Comparison of ENCODE assay signal across 20 cellular contexts in genomic region chr15:88018865-88019626, GRCh38.
A peak's percentile ranks its signal among the peaks of the same experiment; 100 is the strongest.
DNase-seq lines count a peak whose midpoint lies in the region; TF ChIP-seq lines count a peak whose summit lies in the region.
"Had no signal": no experiment of that assay in that cellular context is flagged by ENCODE, and none has a peak within 500 bp of the region (broad histone marks: within the 10 kb centered on the region; RNA-seq: fewer than 3 reads in every experiment).

No MANE protein-coding gene starts in this region.

- no TSS peak for BruUV-seq in PC-9 (replicated peaks; lab: Mats Ljungman, UMichigan)

- no peaks in the 10 kb centered on the region for H3K27me3 ChIP-seq in WERI-Rb-1 (ENCODE audit: insufficient read depth, low read depth, severe bottlenecking)
- H3K27me3 ChIP-seq in smooth muscle cell (ENCODE audit: low read depth) = no peaks in the 10 kb centered on the region
- no peaks in the 10 kb centered on the region for H3K27me3 ChIP-seq in PC-9 (ENCODE audit: insufficient read depth, low read depth)
- H3K27me3 ChIP-seq: transverse colon had no signal

- peak overlapping the region; percentile 60 for H3K9ac ChIP-seq in smooth muscle cell (ENCODE audit: low read depth)

- H3K4me2 ChIP-seq in smooth muscle cell (peak overlapping the region; percentile 40), PC-9 (no peak overlapping the region)

- no peaks in the 10 kb centered on the region for H3K79me2 ChIP-seq in smooth muscle cell (ENCODE audit: low read depth)
- no peaks in the 10 kb centered on the region for H3K79me2 ChIP-seq in PC-9 (ENCODE audit: low read depth)

- DNase-seq in HFFc6 (peak; percentile 36), WERI-Rb-1 (peak; percentile 13), fibroblast of villous mesenchyme (ENCODE audit: low read depth) (peak; percentile 0), smooth muscle cell (lab: John Stamatoyannopoulos, UW; ENCODE audit: unreplicated experiment) (no peak), NCI-H187 (lab: John Stamatoyannopoulos, UW) (no peak), PC-9 (no peak)
- no peak for DNase-seq in activated CD4-positive, alpha-beta T cell treated with anti-CD3 and anti-CD28 coated beads for 48 hours
- DNase-seq: activated CD4-positive, alpha-beta T cell treated with anti-CD3 and anti-CD28 coated beads, Interleukin-2, amount 10 ng/mL, durations not matched to agents 24 days and 14 days; activated T-cell treated with anti-CD3 and anti-CD28 coated beads for 4 hours; CD4-positive, CD25-positive, alpha-beta regulatory T cell; effector CD4-positive, alpha-beta T cell; left ventricle myocardium superior; naive B cell; NCI-H1417 treated with DMSO at 0.1 percent for 48 hours; NCI-H510A; spleen; transverse colon had no signal

- no peak overlapping the region for H3K27ac Mint-ChIP-seq in HFFc6
- H3K27ac Mint-ChIP-seq: activated CD4-positive, alpha-beta T cell treated with anti-CD3 and anti-CD28 coated beads, Interleukin-2, amount 10 ng/mL, durations not matched to agents 24 days and 14 days; activated naive CD4-positive, alpha-beta T cell treated with anti-CD3 and anti-CD28 coated beads, Interleukin-2, amount 50 U/mL, for 24 hours; CD4-positive, CD25-positive, alpha-beta regulatory T cell; stimulated activated effector memory CD8-positive, alpha-beta T cell treated with anti-CD3 and anti-CD28 coated beads, Interleukin-12 subunit alpha, Interleukin-12 subunit beta, amount 100 ng/mL, for 72 hours had no signal

- no peaks in the 10 kb centered on the region for H3K36me3 ChIP-seq in WERI-Rb-1
- H3K36me3 ChIP-seq in smooth muscle cell (ENCODE audit: low read depth) = no peaks in the 10 kb centered on the region
- H3K36me3 ChIP-seq in PC-9 (ENCODE audit: low read depth) = no peaks in the 10 kb centered on the region
- H3K36me3 ChIP-seq: spleen, transverse colon had no signal

- no peak for TF ChIP-seq CTCF in HFFc6 (IDR thresholded peaks at IDR 0.05)
- TF ChIP-seq CTCF in WERI-Rb-1 (IDR thresholded peaks at IDR 0.05; ENCODE audit: low read depth, low read length) = no peak
- TF ChIP-seq CTCF in fibroblast of villous mesenchyme (IDR thresholded peaks at IDR 0.05; ENCODE audit: insufficient read depth, low read depth, low read length) = no peak
- TF ChIP-seq CTCF in smooth muscle cell (IDR thresholded peaks at IDR 0.05; ENCODE audit: borderline replicate concordance, insufficient read depth, poor library complexity, severe bottlenecking) = no peak
- TF ChIP-seq CTCF in PC-9 (conservative IDR thresholded peaks at IDR 0.05) = no peak

- intact Hi-C loops in PC-9 (cut with micrococcal nuclease; ENCODE audit: unreplicated experiment) = no loop called here

- CTCF ChIA-PET in PC-9 (lab: Charles Lee) = interaction anchor here (0.6 kb wide), 1 partner anchor 801 kb away, joined by 3 read pairs; no protein-coding TSS in a partner anchor

- no peaks in the 10 kb centered on the region for H4K20me1 ChIP-seq in smooth muscle cell (ENCODE audit: low read depth)
- H4K20me1 ChIP-seq in PC-9 (ENCODE audit: insufficient read depth) = no peaks in the 10 kb centered on the region

- H3K9me3 Mint-ChIP-seq in HFFc6 = no peaks in the 10 kb centered on the region
- H3K9me3 Mint-ChIP-seq: activated CD4-positive, alpha-beta T cell treated with anti-CD3 and anti-CD28 coated beads, Interleukin-2, amount 10 ng/mL, durations not matched to agents 24 days and 14 days; activated naive CD4-positive, alpha-beta T cell treated with anti-CD3 and anti-CD28 coated beads, Interleukin-2, amount 50 U/mL, for 24 hours; stimulated activated effector memory CD8-positive, alpha-beta T cell treated with anti-CD3 and anti-CD28 coated beads, Interleukin-12 subunit alpha, Interleukin-12 subunit beta, amount 100 ng/mL, for 72 hours had no signal

- no peak overlapping the region for H2AFZ ChIP-seq in smooth muscle cell (ENCODE audit: low read depth)
- H2AFZ ChIP-seq in PC-9 = no peak overlapping the region

- H3K27me3 Mint-ChIP-seq in HFFc6 (ENCODE audit: insufficient read depth) = no peaks in the 10 kb centered on the region; the same call in 1 of the 2 replicates
- H3K27me3 Mint-ChIP-seq: activated CD4-positive, alpha-beta T cell treated with anti-CD3 and anti-CD28 coated beads, Interleukin-2, amount 10 ng/mL, durations not matched to agents 24 days and 14 days; CD4-positive, CD25-positive, alpha-beta regulatory T cell; naive B cell had no signal

- H3K27ac ChIP-seq in WERI-Rb-1 (no peak overlapping the region), smooth muscle cell (ENCODE audit: low read depth) (peak overlapping the region; percentile 92), PC-9 (no peak overlapping the region)
- H3K27ac ChIP-seq: spleen, transverse colon had no signal

- H3K4me1 ChIP-seq in smooth muscle cell (ENCODE audit: low read depth) = peaks cover 12% of the 10 kb centered on the region
- H3K4me1 ChIP-seq in PC-9 (replicated peaks; ENCODE audit: insufficient read depth) = no peaks in the 10 kb centered on the region
- H3K4me1 ChIP-seq: spleen, transverse colon had no signal

- no peaks in the 10 kb centered on the region for H3K9me2 ChIP-seq in PC-9 (ENCODE audit: insufficient read depth)

- no peaks in the 10 kb centered on the region for H3K36me3 Mint-ChIP-seq in HFFc6 (ENCODE audit: low read depth)
- H3K36me3 Mint-ChIP-seq: activated naive CD4-positive, alpha-beta T cell treated with anti-CD3 and anti-CD28 coated beads, Interleukin-2, amount 50 U/mL, for 24 hours; CD4-positive, CD25-positive, alpha-beta regulatory T cell; naive B cell; stimulated activated effector memory CD8-positive, alpha-beta T cell treated with anti-CD3 and anti-CD28 coated beads, Interleukin-12 subunit alpha, Interleukin-12 subunit beta, amount 100 ng/mL, for 72 hours had no signal

- H3F3A ChIP-seq in smooth muscle cell (ENCODE audit: low read depth) (peaks cover 13% of the 10 kb centered on the region), PC-9 (ENCODE audit: insufficient read depth, low read depth) (no peaks in the 10 kb centered on the region)

- H3K9me3 ChIP-seq in WERI-Rb-1 (ENCODE audit: severe bottlenecking) = no peaks in the 10 kb centered on the region
- H3K9me3 ChIP-seq in smooth muscle cell (replicated peaks; ENCODE audit: low read depth) = no peaks in the 10 kb centered on the region
- no peaks in the 10 kb centered on the region for H3K9me3 ChIP-seq in PC-9 (ENCODE audit: insufficient read depth, low read depth)
- H3K9me3 ChIP-seq: spleen, transverse colon had no signal

- 14% methylated on average over 1 of the region's 1 CpG for WGBS in smooth muscle cell (ENCODE audit: low lambda C conversion rate)

- no peak overlapping the region for H3K4me3 Mint-ChIP-seq in HFFc6
- H3K4me3 Mint-ChIP-seq: activated CD4-positive, alpha-beta T cell treated with anti-CD3 and anti-CD28 coated beads, Interleukin-2, amount 10 ng/mL, durations not matched to agents 24 days and 14 days; activated naive CD4-positive, alpha-beta T cell treated with anti-CD3 and anti-CD28 coated beads, Interleukin-2, amount 50 U/mL, for 24 hours; CD4-positive, CD25-positive, alpha-beta regulatory T cell; naive B cell; stimulated activated effector memory CD8-positive, alpha-beta T cell treated with anti-CD3 and anti-CD28 coated beads, Interleukin-12 subunit alpha, Interleukin-12 subunit beta, amount 100 ng/mL, for 72 hours had no signal

- H3K4me1 Mint-ChIP-seq in HFFc6 (ENCODE audit: low read depth) = peaks cover 17% of the 10 kb centered on the region
- H3K4me1 Mint-ChIP-seq: activated CD4-positive, alpha-beta T cell treated with anti-CD3 and anti-CD28 coated beads, Interleukin-2, amount 10 ng/mL, durations not matched to agents 24 days and 14 days; activated naive CD4-positive, alpha-beta T cell treated with anti-CD3 and anti-CD28 coated beads, Interleukin-2, amount 50 U/mL, for 24 hours; CD4-positive, CD25-positive, alpha-beta regulatory T cell; naive B cell; stimulated activated effector memory CD8-positive, alpha-beta T cell treated with anti-CD3 and anti-CD28 coated beads, Interleukin-12 subunit alpha, Interleukin-12 subunit beta, amount 100 ng/mL, for 72 hours had no signal

- H3K4me3 ChIP-seq in WERI-Rb-1 (ENCODE audit: low read depth, low read length) (no peak overlapping the region), fibroblast of villous mesenchyme (ENCODE audit: low read depth, low read length) (no peak overlapping the region), smooth muscle cell (no peak overlapping the region), PC-9 (no peak overlapping the region)
- H3K4me3 ChIP-seq: GM12878, spleen, transverse colon had no signal

- POLR2A ChIA-PET in PC-9 (lab: Charles Lee; ENCODE audit: unreplicated experiment) = no interaction called here

Comparison
In these comparisons a context has a peak if more than half of its experiments do, and no peak if none do; other contexts are left out.
1. DNase-seq: peak in HFFc6 (single experiment), WERI-Rb-1 (single experiment) and fibroblast of villous mesenchyme (single experiment); none in smooth muscle cell (single experiment), NCI-H187 (0 of 2), PC-9 (0 of 2) and activated CD4-positive, alpha-beta T cell treated with anti-CD3 and anti-CD28 coated beads for 48 hours (single experiment).